ENCODE assay signal across 24 cellular contexts in the genomic region with DNA sequence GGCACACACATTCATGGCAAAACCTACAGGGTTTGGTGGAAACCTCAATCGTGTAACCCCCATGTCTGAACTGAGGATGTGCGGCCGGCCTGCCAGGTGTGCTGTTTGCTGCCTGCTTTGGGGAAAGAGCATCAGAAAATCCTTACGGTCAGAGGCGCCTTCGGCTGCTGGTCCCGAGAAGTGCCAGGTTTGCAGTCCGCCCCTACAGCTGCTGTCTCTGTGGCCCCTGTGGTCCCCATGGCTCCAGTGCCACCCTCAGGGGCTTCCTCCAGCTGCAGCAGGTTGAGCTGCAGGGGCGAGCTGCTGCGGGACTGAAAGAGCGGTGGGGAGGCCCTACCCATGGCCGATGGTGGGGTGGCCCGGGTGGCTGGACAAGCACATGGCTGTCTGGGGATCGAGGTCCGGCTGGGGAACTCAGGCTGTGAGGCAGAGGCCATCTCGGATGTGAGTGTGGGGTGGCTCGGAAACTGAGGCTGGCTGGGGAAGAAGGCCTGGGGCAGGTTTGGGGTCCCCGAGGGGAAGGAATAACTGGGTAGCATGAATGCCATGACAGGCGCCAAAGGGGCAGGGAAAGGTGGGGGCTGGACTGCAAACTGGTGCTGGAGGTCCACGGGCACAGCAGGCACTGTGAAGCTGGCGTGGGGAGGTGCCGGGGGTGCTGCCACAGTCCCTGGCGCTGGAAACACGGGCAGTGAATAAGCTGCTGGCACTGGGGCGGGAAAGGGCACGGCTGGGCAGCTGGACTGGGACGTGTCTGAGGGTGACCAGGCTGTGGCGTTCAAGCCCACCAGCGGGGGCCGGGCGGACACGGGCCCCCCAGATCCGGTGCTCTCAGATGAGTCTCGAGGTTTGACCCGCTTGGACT.
"Had no signal": no experiment of that assay in that cellular context is flagged by ENCODE, and none has a peak within 500 bp of the region (broad histone marks: within the 10 kb centered on the region; RNA-seq: fewer than 3 reads in every experiment).

No MANE protein-coding gene starts in this region.

- H3K4me1 ChIP-seq: breast epithelium had no signal

- H3K4me3 Mint-ChIP-seq: activated B cell treated with CpG ODN at 0.5 μM for 24 hours; activated CD4-positive, alpha-beta memory T cell treated with anti-CD3 and anti-CD28 coated beads, Interleukin-2, amount 10 ng/mL, durations not matched to agents 7 days and 5 days; activated naive CD4-positive, alpha-beta T cell treated with anti-CD3 and anti-CD28 coated beads for 36 hours; activated naive CD8-positive, alpha-beta T cell treated with anti-CD3 and anti-CD28 coated beads, Interleukin-2, amount 10 ng/mL, durations not matched to agents 7 days and 5 days; activated T-helper 17 cell treated with anti-CD3 and anti-CD28 coated beads, Interleukin-2, amount 50 U/mL, for 72 hours had no signal

- H3K27me3 Mint-ChIP-seq: activated B cell treated with CpG ODN at 0.5 μM for 24 hours; activated CD4-positive, alpha-beta memory T cell treated with anti-CD3 and anti-CD28 coated beads, Interleukin-2, amount 10 ng/mL, durations not matched to agents 7 days and 5 days; activated naive CD8-positive, alpha-beta T cell treated with anti-CD3 and anti-CD28 coated beads, Interleukin-2, amount 10 ng/mL, durations not matched to agents 7 days and 5 days; activated T-helper 17 cell treated with anti-CD3 and anti-CD28 coated beads, Interleukin-2, amount 50 U/mL, for 72 hours had no signal

- H3K9me3 ChIP-seq: adrenal gland, breast epithelium had no signal

- H3K9ac ChIP-seq: KMS-11 had no signal

- DNase-seq: activated B cell treated with CpG ODN at 0.5 μM for 24 hours; activated CD4-positive, alpha-beta memory T cell treated with anti-CD3 and anti-CD28 coated beads, Interleukin-2, amount 10 ng/mL, durations not matched to agents 7 days and 5 days; activated CD4-positive, alpha-beta T cell treated with anti-CD3 and anti-CD28 coated beads for 1 hour; activated CD4-positive, alpha-beta T cell treated with anti-CD3 and anti-CD28 coated beads, Interleukin-2, amount 50 U/mL, for 1 hour; activated gamma-delta T cell; activated naive CD4-positive, alpha-beta T cell treated with anti-CD3 and anti-CD28 coated beads for 36 hours; activated naive CD8-positive, alpha-beta T cell treated with anti-CD3 and anti-CD28 coated beads, Interleukin-2, amount 10 ng/mL, durations not matched to agents 7 days and 5 days; activated T-cell treated with anti-CD3 and anti-CD28 coated beads for 4 hours; activated T-cell treated with anti-CD3 and anti-CD28 coated beads, Interleukin-2, amount 50 U/mL, for 48 hours; adrenal gland; anterior cingulate cortex; NCI-H1092; NCI-H1417; NCI-H1930; NCI-H2171; NCI-H226; NCI-H526 treated with DMSO at 0.1 percent for 48 hours; PC-3; SHP77 treated with DMSO at 0.1 percent for 48 hours; T-helper 2 cell; T1000 had no signal

- H3K4me3 ChIP-seq: adrenal gland, breast epithelium had no signal

- H3K27me3 ChIP-seq: adrenal gland, breast epithelium had no signal

- H3K27ac Mint-ChIP-seq: activated B cell treated with CpG ODN at 0.5 μM for 24 hours; activated CD4-positive, alpha-beta memory T cell treated with anti-CD3 and anti-CD28 coated beads, Interleukin-2, amount 10 ng/mL, durations not matched to agents 7 days and 5 days; activated naive CD4-positive, alpha-beta T cell treated with anti-CD3 and anti-CD28 coated beads for 36 hours; activated naive CD8-positive, alpha-beta T cell treated with anti-CD3 and anti-CD28 coated beads, Interleukin-2, amount 10 ng/mL, durations not matched to agents 7 days and 5 days; activated T-helper 17 cell treated with anti-CD3 and anti-CD28 coated beads, Interleukin-2, amount 50 U/mL, for 72 hours had no signal

- H3K4me2 ChIP-seq: KMS-11 had no signal

- ATAC-seq: activated T-helper 17 cell treated with anti-CD3 and anti-CD28 coated beads, Interleukin-2, amount 50 U/mL, for 72 hours; PC-3 had no signal

- H3K27ac ChIP-seq: adrenal gland, breast epithelium, KMS-11 had no signal

- H3K9me3 Mint-ChIP-seq: activated B cell treated with CpG ODN at 0.5 μM for 24 hours; activated CD4-positive, alpha-beta memory T cell treated with anti-CD3 and anti-CD28 coated beads, Interleukin-2, amount 10 ng/mL, durations not matched to agents 7 days and 5 days; activated naive CD4-positive, alpha-beta T cell treated with anti-CD3 and anti-CD28 coated beads for 36 hours; activated naive CD8-positive, alpha-beta T cell treated with anti-CD3 and anti-CD28 coated beads, Interleukin-2, amount 10 ng/mL, durations not matched to agents 7 days and 5 days; activated T-helper 17 cell treated with anti-CD3 and anti-CD28 coated beads, Interleukin-2, amount 50 U/mL, for 72 hours had no signal

- H3K36me3 ChIP-seq: breast epithelium had no signal

- H3K4me1 Mint-ChIP-seq: activated B cell treated with CpG ODN at 0.5 μM for 24 hours; activated CD4-positive, alpha-beta memory T cell treated with anti-CD3 and anti-CD28 coated beads, Interleukin-2, amount 10 ng/mL, durations not matched to agents 7 days and 5 days; activated naive CD8-positive, alpha-beta T cell treated with anti-CD3 and anti-CD28 coated beads, Interleukin-2, amount 10 ng/mL, durations not matched to agents 7 days and 5 days; activated T-helper 17 cell treated with anti-CD3 and anti-CD28 coated beads, Interleukin-2, amount 50 U/mL, for 72 hours had no signal
